13 cellular contexts compared by ENCODE assay signal in genomic region chr11:123082977-123083376, GRCh38. TPM values are rescaled to one million over a fixed set of nuclear protein-coding genes. Genes with fewer than 3 reads are reported as not detected.
DNase-seq lines count a peak whose midpoint lies in the region; ATAC-seq, FAIRE-seq and TF ChIP-seq lines count a peak whose summit lies in the region.
"Had no signal": no experiment of that assay in that cellular context is flagged by ENCODE, and none has a peak within 500 bp of the region (broad histone marks: within the 10 kb centered on the region; RNA-seq: fewer than 3 reads in every experiment).

No MANE protein-coding gene starts in this region.

- 61% methylated on average over 4 of the region's 4 CpGs for WGBS in A549 (ENCODE audit: missing lambda C conversion rate)

- H3K9ac ChIP-seq in muscle layer of colon (ENCODE audit: low read length): no peak overlapping the region

- H3K27ac Mint-ChIP-seq in HFFc6: peak overlapping the region; percentile 99
- H3K27ac Mint-ChIP-seq: activated B cell treated with CpG ODN at 0.5 μM for 24 hours had no signal

- H3K9me3 ChIP-seq in A549: no peaks in the 10 kb centered on the region
- H3K9me3 ChIP-seq in muscle layer of colon (ENCODE audit: low read length): no peaks in the 10 kb centered on the region

- H3K4me1 ChIP-seq in A549: peaks cover 14% of the 10 kb centered on the region; the same call in 2 of the 3 replicates
- peaks cover 12% of the 10 kb centered on the region for H3K4me1 ChIP-seq in muscle layer of colon (ENCODE audit: insufficient read depth, low read length)

- TF ChIP-seq CTCF in A549 (IDR thresholded peaks at IDR 0.05) (no peak), HFFc6 (IDR thresholded peaks at IDR 0.05) (no peak), brain microvascular endothelial cell (IDR thresholded peaks at IDR 0.05; ENCODE audit: low read depth, low read length, missing control alignments) (no peak), GM13976 (IDR thresholded peaks at IDR 0.05; ENCODE audit: borderline replicate concordance, control extremely low read depth, extremely low read depth, insufficient read depth, missing control alignments) (no peak)

- POLR2A ChIA-PET in A549 (lab: Yijun Ruan, JAX): interaction anchor here (1.2 kb wide), 1 partner anchor 21 kb away, joined by 7 read pairs; the partner anchor contains the start of gene HSPA8

- ATAC-seq in A549 (peak in 1 of 2 experiments; percentile 60; a peak in 3 of 6 replicates), GM19035 (IDR thresholded peaks at IDR 0.05; ENCODE audit: unreplicated experiment) (no peak), GM18502 (IDR thresholded peaks at IDR 0.05; ENCODE audit: poor library complexity, unreplicated experiment) (no peak)

- DNase-seq in A549 (ENCODE audit: low read depth in 1 of 2, low spot score in 1 of 2) (no peak), HFFc6 (no peak), brain microvascular endothelial cell (no peak), GM13976 (ENCODE audit: low spot score) (no peak)
- DNase-seq in stimulated activated CD4-positive, alpha-beta T cell treated with anti-CD3 and anti-CD28 coated beads, Interleukin-4, amount 100 ng/mL, for 24 hours: no peak
- DNase-seq: activated B cell treated with CpG ODN at 0.5 μM for 24 hours, endodermal cell, NCI-H1092 treated with DMSO at 0.1 percent for 48 hours, NCI-H526 treated with DMSO at 0.1 percent for 48 hours, SIG-M5 had no signal

- H3K4me3 ChIP-seq in A549: no peak overlapping the region
- H3K4me3 ChIP-seq in brain microvascular endothelial cell (ENCODE audit: low read depth, low read length): no peak overlapping the region
- H3K4me3 ChIP-seq in muscle layer of colon (ENCODE audit: low read depth in 1 of 2, low read length in 2 of 2): no peak overlapping the region

- peak overlapping the region; percentile 75; the same call in 1 of the 2 replicates for H3K4me3 Mint-ChIP-seq in HFFc6
- H3K4me3 Mint-ChIP-seq: activated B cell treated with CpG ODN at 0.5 μM for 24 hours, endodermal cell had no signal

- H3K36me3 Mint-ChIP-seq in HFFc6 (ENCODE audit: low read depth): peaks cover 35% of the 10 kb centered on the region

- H3K27me3 Mint-ChIP-seq in HFFc6 (ENCODE audit: insufficient read depth): no peaks in the 10 kb centered on the region; the same call in 1 of the 2 replicates
- H3K27me3 Mint-ChIP-seq: activated B cell treated with CpG ODN at 0.5 μM for 24 hours had no signal

- H3K27ac ChIP-seq in A549 (no peak overlapping the region), brain microvascular endothelial cell (peak overlapping the region; percentile 74), muscle layer of colon (ENCODE audit: low read depth, low read length) (peak overlapping the region; percentile 12)

- H3K9me3 Mint-ChIP-seq in HFFc6: no peaks in the 10 kb centered on the region
- H3K9me3 Mint-ChIP-seq: activated B cell treated with CpG ODN at 0.5 μM for 24 hours, endodermal cell had no signal

- peaks cover 38% of the 10 kb centered on the region for H3K4me1 Mint-ChIP-seq in HFFc6 (ENCODE audit: low read depth)
- H3K4me1 Mint-ChIP-seq: activated B cell treated with CpG ODN at 0.5 μM for 24 hours, endodermal cell had no signal

- CTCF ChIA-PET in A549 (lab: Yijun Ruan, JAX): interaction anchor here (0.7 to 2.0 kb wide), 2 partner anchors 19 to 28 kb away, joined by 3 to 5 read pairs; no protein-coding TSS in a partner anchor

- no peaks in the 10 kb centered on the region for H3K27me3 ChIP-seq in brain microvascular endothelial cell (replicated peaks)
- H3K27me3 ChIP-seq in muscle layer of colon (ENCODE audit: control insufficient read depth in 1 of 2, insufficient read depth in 2 of 2, low read length in 2 of 2): no peaks in the 10 kb centered on the region

- H3K36me3 ChIP-seq in brain microvascular endothelial cell (replicated peaks) (no peaks in the 10 kb centered on the region), muscle layer of colon (ENCODE audit: insufficient read depth, low read length) (peaks cover 42% of the 10 kb centered on the region)

- 0 out of 3 replicates have a peak overlapping the region, but pooled peaks have one; percentile 42 for H3K4me2 ChIP-seq in A549

- TF ChIP-seq POLR2A in A549 (IDR thresholded peaks at IDR 0.05; ENCODE audit: low read length): no peak

- in situ Hi-C loops in brain microvascular endothelial cell (cut with HindIII; ENCODE audit: low pct_ligation_motif_present, low sequenced_read_pairs) (no loop called here), GM13976 (cut with MboI; ENCODE audit: low sequenced_read_pairs, unreplicated experiment) (no loop called here)

- no peak for TF ChIP-seq RAD21 in A549 (conservative IDR thresholded peaks at IDR 0.05 in 1 of 2, IDR thresholded peaks at IDR 0.05 in 1 of 2)

- no peak for FAIRE-seq in A549 (lab: Jason Lieb, UNC)

- no peak for TF ChIP-seq EP300 in A549 (IDR thresholded peaks at IDR 0.05)

TF ChIP-seq in A549, 52 proteins besides CTCF, POLR2A, EP300 and RAD21:
- no peak for TF ChIP-seq PBX3 (IDR thresholded peaks at IDR 0.05)
- peak; percentile 15; the same call in 1 of the 2 replicates for TF ChIP-seq GATA3 (IDR thresholded peaks at IDR 0.05; ENCODE audit: borderline replicate concordance)

RNA-seq across cellular contexts. Expression of gene HSPA8, which starts 21.0 kb away (rescaled TPM):
- polyA plus RNA-seq in A549 (2011; rRNA removed) (1,869 and 3,170 TPM in 2 replicates), A549 (2017; fragmentation: RNase III; extraction: RNeasy Plus Mini Kit Qiagen cat#74134 plus additional on column Dnase treatment) (1,648 to 2,282 TPM (median 2,091 TPM) in 3 replicates)
- polyA plus RNA-seq in A549 (2012; cell fraction: cytosol; rRNA removed): 2,142 and 2,722 TPM in 2 replicates
- 1,338 and 1,457 TPM in 2 replicates for polyA plus RNA-seq in A549 (2012; cell fraction: nucleus; rRNA removed)
- 1,549 and 2,541 TPM in 2 replicates for polyA minus RNA-seq in A549 (2011; rRNA and poly(A)+ RNA removed)
- 1,000 to 10,000 TPM; 1,520 to 2,256 (median 2,072) TPM for total RNA-seq in HFFc6 (2021; fragmentation: NEBNext Ultra II Directional; extraction: Animal tissue kit (Norgen Biotek cat#: 25700))

Comparison
In these comparisons a context has a peak if more than half of its experiments do, and no peak if none do; other contexts are left out.
1. H3K27ac ChIP-seq: peak in brain microvascular endothelial cell (single experiment) and muscle layer of colon (single experiment); none in A549 (0 of 2).